ENCODE assay signal across 9 cellular contexts in the genomic region with DNA sequence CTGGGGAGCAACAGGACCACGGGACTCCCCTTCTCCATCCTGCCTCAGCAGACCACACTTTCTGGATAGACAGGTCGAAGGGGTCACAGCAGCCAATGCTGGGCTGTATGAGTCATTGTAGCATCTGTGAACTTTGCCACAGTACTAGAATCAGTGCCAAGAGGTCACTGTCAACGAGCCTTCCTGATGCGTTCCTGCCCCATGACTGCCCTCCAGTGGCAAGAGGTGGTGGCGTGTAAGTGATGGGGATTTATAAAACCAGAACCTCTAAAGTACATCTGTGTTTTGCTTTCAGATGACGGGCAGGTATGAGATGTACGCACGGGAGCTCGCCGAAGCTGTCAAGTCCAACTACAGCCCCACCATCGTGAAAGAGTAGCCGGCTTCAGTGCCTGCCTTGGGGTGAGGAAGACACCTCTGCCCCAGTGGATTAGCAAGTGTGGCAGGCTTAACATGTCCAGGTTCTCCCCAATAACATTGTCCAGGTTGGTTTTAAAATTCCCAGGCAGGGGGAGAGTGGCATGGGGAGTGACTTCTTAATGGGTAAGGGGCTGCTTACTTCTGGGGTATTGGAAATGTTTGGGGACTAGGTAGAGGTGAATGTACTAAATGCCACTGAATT. TPM values are rescaled to one million over a fixed set of nuclear protein-coding genes. Genes with fewer than 3 reads are reported as not detected.
DNase-seq lines count a peak whose midpoint lies in the region; ATAC-seq and TF ChIP-seq lines count a peak whose summit lies in the region.
"Had no signal": no experiment of that assay in that cellular context is flagged by ENCODE, and none has a peak within 500 bp of the region (broad histone marks: within the 10 kb centered on the region; RNA-seq: fewer than 3 reads in every experiment).

No MANE protein-coding gene starts in this region.

- H3K4me3 Mint-ChIP-seq in CD8-positive, alpha-beta T cell = no peak overlapping the region
- H3K4me3 Mint-ChIP-seq: T-helper 1 cell treated with Interleukin-12 subunit alpha and Interleukin-12 subunit beta and Interleukin-4 antibody, amounts not matched to agents 30 μg/mL and 1 μg/mL, for 36 hours had no signal

- peak overlapping the region; percentile 34 for H2BK12ac ChIP-seq in trophoblast cell (ENCODE audit: low read length)

- TF ChIP-seq EP300 in gastroesophageal sphincter (IDR thresholded peaks at IDR 0.05) = no peak

- H3K4ac ChIP-seq in trophoblast cell (ENCODE audit: low read depth, low read length) = no peak overlapping the region

- H2BK120ac ChIP-seq in trophoblast cell (ENCODE audit: insufficient read depth, low read length, poor library complexity) = no peak overlapping the region

- no peak overlapping the region for H3K27ac ChIP-seq in CD8-positive, alpha-beta T cell (ENCODE audit: low read depth, low read length)
- H3K27ac ChIP-seq in gastroesophageal sphincter (peak overlapping the region in 1 of 4 donors; percentile 11), trophoblast cell (ENCODE audit: low read depth, low read length) (no peak overlapping the region), upper lobe of right lung (no peak overlapping the region)

- H3K4me1 ChIP-seq in CD8-positive, alpha-beta T cell (ENCODE audit: insufficient read depth, low read length) = no peaks in the 10 kb centered on the region
- H3K4me1 ChIP-seq in gastroesophageal sphincter (peaks cover 0 to 38% (median 10%) of the 10 kb centered on the region in 3 donors), trophoblast cell (ENCODE audit: control insufficient read depth in 1 of 2, insufficient read depth in 2 of 2, low read length in 2 of 2) (peaks cover 11 to 18% of the 10 kb centered on the region in 2 experiments), upper lobe of right lung (peaks cover 7% of the 10 kb centered on the region)

- no peak overlapping the region for H2AK5ac ChIP-seq in trophoblast cell (ENCODE audit: low read length)

- in situ Hi-C loops in KBM-7 (cut with MboI; ENCODE audit: low pct_unique_long_range_greater_than_20kb, low sequenced_read_pairs) = no loop called here

- CTCF ChIA-PET in CD8-positive, alpha-beta T cell (lab: Charles Lee) = interaction anchor here (0.5 to 2.4 kb wide), 12 partner anchors 10 to 203 kb away, joined by 3 to 7 read pairs (median 3); no protein-coding TSS in a partner anchor

- H2BK5ac ChIP-seq in trophoblast cell (ENCODE audit: low read depth, low read length, poor library complexity) = no peak overlapping the region

- H3K36me3 ChIP-seq in CD8-positive, alpha-beta T cell (ENCODE audit: insufficient read depth, low read length) = no peaks in the 10 kb centered on the region
- H3K36me3 ChIP-seq in gastroesophageal sphincter = no peaks in the 10 kb centered on the region
- no peaks in the 10 kb centered on the region for H3K36me3 ChIP-seq in trophoblast cell (ENCODE audit: control insufficient read depth in 1 of 2, insufficient read depth in 2 of 2, low read length in 2 of 2)
- H3K36me3 ChIP-seq in upper lobe of right lung = no peaks in the 10 kb centered on the region

- no peaks in the 10 kb centered on the region for H3K36me3 Mint-ChIP-seq in CD8-positive, alpha-beta T cell

- H3K23ac ChIP-seq in trophoblast cell (ENCODE audit: low read length) = no peak overlapping the region

- no peaks in the 10 kb centered on the region for H3K9me3 Mint-ChIP-seq in CD8-positive, alpha-beta T cell
- H3K9me3 Mint-ChIP-seq: T-helper 1 cell treated with Interleukin-12 subunit alpha and Interleukin-12 subunit beta and Interleukin-4 antibody, amounts not matched to agents 30 μg/mL and 1 μg/mL, for 36 hours had no signal

- no peaks in the 10 kb centered on the region for H3K27me3 Mint-ChIP-seq in CD8-positive, alpha-beta T cell (ENCODE audit: low read depth)

- H2AFZ ChIP-seq in trophoblast cell (ENCODE audit: insufficient read depth, low read length, poor library complexity) = no peak overlapping the region

- H4K12ac ChIP-seq in trophoblast cell (ENCODE audit: low read depth, low read length) = no peak overlapping the region

- H3K4me1 Mint-ChIP-seq in CD8-positive, alpha-beta T cell (ENCODE audit: low read depth) = peaks cover 9% of the 10 kb centered on the region

- peak overlapping the region; percentile 6 for H3K4me2 ChIP-seq in trophoblast cell (ENCODE audit: low read length)

- H4K91ac ChIP-seq in trophoblast cell (ENCODE audit: low read depth, low read length) = no peak overlapping the region

- WGBS in gastroesophageal sphincter (ENCODE audit: low coverage in 1 of 2), 2 donors = 10% methylated on average over 2 of the region's 12 CpGs; no CpG with 5 or more reads in 1 of the 2 donors
- no CpG with 5 or more reads among the region's 12 CpGs for WGBS in trophoblast cell (ENCODE audit: extremely low coverage, insufficient coverage, insufficient read length)

- ATAC-seq in CD8-positive, alpha-beta T cell = peak; percentile 96
- ATAC-seq in GM19467 (IDR thresholded peaks at IDR 0.05; ENCODE audit: unreplicated experiment) = peak; percentile 69
- ATAC-seq in gastroesophageal sphincter = peak; percentile 80
- peak; percentile 89 for ATAC-seq in upper lobe of right lung

- H3K9me3 ChIP-seq in CD8-positive, alpha-beta T cell (ENCODE audit: low read length) = no peaks in the 10 kb centered on the region
- H3K9me3 ChIP-seq in gastroesophageal sphincter (no peaks in the 10 kb centered on the region), trophoblast cell (ENCODE audit: insufficient read depth, low read depth, low read length) (no peaks in the 10 kb centered on the region), upper lobe of right lung (no peaks in the 10 kb centered on the region)

- H3K79me2 ChIP-seq in trophoblast cell (ENCODE audit: control insufficient read depth, insufficient read depth, low read length, poor library complexity) = no peaks in the 10 kb centered on the region

- intact Hi-C loops in CD8-positive, alpha-beta T cell (cut with DNase I, micrococcal nuclease) = loop anchor here (1.0 to 5.0 kb wide), 4 partner anchors 104 to 336 kb away; no protein-coding TSS in a partner anchor
- intact Hi-C loops in upper lobe of right lung (cut with DNase I) = loop anchor here (10.0 kb wide), 1 partner anchor 201 kb away; no protein-coding TSS in a partner anchor

- no peak overlapping the region for H3K18ac ChIP-seq in trophoblast cell (ENCODE audit: low read length)

- no peaks in the 10 kb centered on the region for H3K27me3 ChIP-seq in CD8-positive, alpha-beta T cell (ENCODE audit: insufficient read depth, low read length)
- no peaks in the 10 kb centered on the region for H3K27me3 ChIP-seq in gastroesophageal sphincter
- no peaks in the 10 kb centered on the region for H3K27me3 ChIP-seq in trophoblast cell (ENCODE audit: insufficient read depth, low read length)
- H3K27me3 ChIP-seq in upper lobe of right lung = no peaks in the 10 kb centered on the region

- no peak for TF ChIP-seq POLR2A in gastroesophageal sphincter (IDR thresholded peaks at IDR 0.05)

- H3K79me1 ChIP-seq in trophoblast cell (ENCODE audit: low read length) = peaks cover 2% of the 10 kb centered on the region

- DNase-seq in CD8-positive, alpha-beta T cell = peak; percentile 58 to 81 (median 69)
- DNase-seq in KBM-7 = peak; percentile 87
- DNase-seq in SHP77 (lab: John Stamatoyannopoulos, UW) = peak; percentile 41 to 63
- peak; percentile 58 for DNase-seq in activated T-helper 9 cell treated with anti-CD3 and anti-CD28 coated beads, Interleukin-2, amount 50 U/mL, for 16 hours (ENCODE audit: low read depth)
- DNase-seq in trophoblast cell = peak; percentile 86 to 95
- peak; percentile 85 for DNase-seq in upper lobe of right lung

- peak; percentile 92 for TF ChIP-seq CTCF in CD8-positive, alpha-beta T cell (IDR thresholded peaks at IDR 0.05)
- TF ChIP-seq CTCF in gastroesophageal sphincter (IDR thresholded peaks at IDR 0.05) (peak in 3 of 4 experiments; percentile 74 to 79 (median 75)), upper lobe of right lung (IDR thresholded peaks at IDR 0.05) (peak; percentile 86)

- no peak overlapping the region for H4K8ac ChIP-seq in trophoblast cell (ENCODE audit: low read depth, low read length)

- no peak overlapping the region for H3K9ac ChIP-seq in trophoblast cell (ENCODE audit: low read length)

- POLR2A ChIA-PET in CD8-positive, alpha-beta T cell (lab: Charles Lee) = interaction anchor here (0.8 kb wide), 1 partner anchor 101 kb away, joined by 3 read pairs; no protein-coding TSS in a partner anchor

- H3K4me3 ChIP-seq in CD8-positive, alpha-beta T cell (ENCODE audit: low read depth, low read length) = no peak overlapping the region
- H3K4me3 ChIP-seq in gastroesophageal sphincter (no peak overlapping the region), trophoblast cell (ENCODE audit: low read depth, low read length) (no peak overlapping the region), upper lobe of right lung (no peak overlapping the region)

- H3K27ac Mint-ChIP-seq in CD8-positive, alpha-beta T cell = no peak overlapping the region
- H3K27ac Mint-ChIP-seq: T-helper 1 cell treated with Interleukin-12 subunit alpha and Interleukin-12 subunit beta and Interleukin-4 antibody, amounts not matched to agents 30 μg/mL and 1 μg/mL, for 36 hours had no signal

- H3K14ac ChIP-seq in trophoblast cell (ENCODE audit: low read length) = no peak overlapping the region

RNA-seq across cellular contexts. Expression of a gene that starts 29.4 kb away (rescaled TPM):
- total RNA-seq in CD8-positive, alpha-beta T cell = 10 to 100 TPM; 62.4 to 66.5 TPM
- total RNA-seq in gastroesophageal sphincter (100 to 1,000 TPM; 107 to 178 (median 121) TPM), upper lobe of right lung (148 TPM)
- polyA plus RNA-seq in trophoblast cell (2013) = 42.2 and 45.8 TPM in 2 replicates

RNA-seq across cellular contexts. Expression of a gene that starts 30.3 kb away (rescaled TPM):
- 10 to 100 TPM; 33.1 to 35.0 TPM for total RNA-seq in CD8-positive, alpha-beta T cell
- total RNA-seq in gastroesophageal sphincter = 100 to 1,000 TPM in 3 of 4 donors, 10 to 100 TPM in 1; 98.4 to 138 (median 104) TPM
- 81.7 and 84.3 TPM in 2 replicates for polyA plus RNA-seq in trophoblast cell (2013)
- 64.5 TPM for total RNA-seq in upper lobe of right lung

RNA-seq across cellular contexts. Expression of a gene that starts 30.4 kb away (rescaled TPM):
- total RNA-seq in CD8-positive, alpha-beta T cell = 1 to 10 TPM; 3.4 to 3.7 TPM
- total RNA-seq in gastroesophageal sphincter = under 1 TPM in 3 of 4 donors, not detected in 1; 0.13 to 0.93 (median 0.50) TPM
- 0.03 and 0.04 TPM in 2 replicates for polyA plus RNA-seq in trophoblast cell (2013)
- total RNA-seq in upper lobe of right lung = 1.5 TPM
